19 cellular contexts compared by ENCODE assay signal in the genomic region with DNA sequence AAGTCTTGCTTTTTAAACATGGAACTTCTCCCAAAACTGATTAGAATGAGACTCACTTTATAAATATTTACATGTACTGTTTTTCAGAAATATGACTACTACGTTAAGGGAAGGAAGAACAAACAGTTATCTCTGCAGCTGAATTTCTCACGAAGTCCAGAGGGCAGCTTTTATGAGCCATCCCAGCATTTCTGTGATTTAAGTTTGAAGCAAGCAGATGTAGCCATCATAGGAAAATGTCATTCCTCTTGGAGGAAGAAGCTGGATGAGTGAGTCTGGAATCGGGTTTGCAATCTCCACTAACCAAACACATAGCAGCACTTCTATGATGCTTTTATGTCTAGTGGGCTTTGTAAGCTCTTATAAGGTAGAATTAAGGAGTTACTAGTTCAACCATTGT. TPM values are rescaled to one million over a fixed set of nuclear protein-coding genes. Genes with fewer than 3 reads are reported as not detected.
DNase-seq lines count a peak whose midpoint lies in the region; ATAC-seq, FAIRE-seq and TF ChIP-seq lines count a peak whose summit lies in the region.
"Had no signal": no experiment of that assay in that cellular context is flagged by ENCODE, and none has a peak within 500 bp of the region (broad histone marks: within the 10 kb centered on the region; RNA-seq: fewer than 3 reads in every experiment).

No MANE protein-coding gene starts in this region.

- H3K79me2 ChIP-seq in OCI-LY7 (ENCODE audit: insufficient read depth, low read depth, low read length), result no peaks in the 10 kb centered on the region

- H2AFZ ChIP-seq in OCI-LY7 (ENCODE audit: low read length), result no peak overlapping the region

- intact Hi-C loops in OCI-LY7 (cut with micrococcal nuclease; ENCODE audit: unreplicated experiment), result loop anchor here (5.0 kb wide), 1 partner anchor 476 kb away; no protein-coding TSS in a partner anchor

- H3K4me3 ChIP-seq in foreskin fibroblast (ENCODE audit: low read depth in 1 of 2, low read length in 2 of 2) (no peak overlapping the region), OCI-LY7 (ENCODE audit: low read depth, low read length, poor library complexity, severe bottlenecking) (no peak overlapping the region)
- H3K4me3 ChIP-seq: BLaER1 treated with 17β-estradiol and CSF1 and Interleukin-3, amounts not matched to agents 10 nM and 100 nM; GM12878; HAP-1 had no signal

- BruUV-seq in OCI-LY7 (replicated peaks; lab: Mats Ljungman, UMichigan), result no TSS peak

- no peak overlapping the region for H3K27ac ChIP-seq in OCI-LY7 (ENCODE audit: low read depth, low read length, poor library complexity, severe bottlenecking)
- H3K27ac ChIP-seq: BLaER1 treated with 17β-estradiol and CSF1 and Interleukin-3, amounts not matched to agents 10 nM and 100 nM had no signal

- H3K4me1 ChIP-seq in OCI-LY7 (ENCODE audit: insufficient read depth, low read length, poor library complexity, severe bottlenecking), result no peaks in the 10 kb centered on the region
- H3K4me1 ChIP-seq: BLaER1 treated with 17β-estradiol and CSF1 and Interleukin-3, amounts not matched to agents 10 nM and 100 nM; HAP-1 had no signal

- FAIRE-seq in endometrium (lab: Jason Lieb, UNC), result peak; percentile 92
- FAIRE-seq: A204.1, GM12878, H1 had no signal

- no peaks in the 10 kb centered on the region for H3K9me3 ChIP-seq in OCI-LY7 (ENCODE audit: low read length)
- H3K9me3 ChIP-seq: BLaER1 treated with 17β-estradiol and CSF1 and Interleukin-3, amounts not matched to agents 10 nM and 100 nM; HAP-1 had no signal

- ATAC-seq in HG03460 (IDR thresholded peaks at IDR 0.05; ENCODE audit: unreplicated experiment), result no peak
- no peak for ATAC-seq in GM18498 (IDR thresholded peaks at IDR 0.05; ENCODE audit: unreplicated experiment)
- ATAC-seq: GM12878 had no signal

- POLR2A ChIA-PET in OCI-LY7 (lab: Charles Lee), result interaction anchor here (0.7 kb wide), 1 partner anchor 462 kb away, joined by 3 read pairs; no protein-coding TSS in a partner anchor

- CTCF ChIA-PET in OCI-LY7 (lab: Charles Lee; ENCODE audit: unreplicated experiment), result no interaction called here

- H3K9me2 ChIP-seq in OCI-LY7 (ENCODE audit: insufficient read depth, low read length), result no peaks in the 10 kb centered on the region

- H4K20me1 ChIP-seq in OCI-LY7 (ENCODE audit: insufficient read depth, low read length), result no peaks in the 10 kb centered on the region
- H4K20me1 ChIP-seq: BLaER1 treated with 17β-estradiol and CSF1 and Interleukin-3, amounts not matched to agents 10 nM and 100 nM had no signal

- H3K4me2 ChIP-seq in OCI-LY7 (ENCODE audit: low read length), result no peak overlapping the region
- H3K4me2 ChIP-seq: BLaER1 treated with 17β-estradiol and CSF1 and Interleukin-3, amounts not matched to agents 10 nM and 100 nM had no signal

- no peak for TF ChIP-seq CTCF in foreskin fibroblast (IDR thresholded peaks at IDR 0.05; ENCODE audit: low read depth, low read length)
- no peak for TF ChIP-seq CTCF in OCI-LY7 (conservative IDR thresholded peaks at IDR 0.05; ENCODE audit: low read length)

- DNase-seq in EH (ENCODE audit: low read depth), result peak; percentile 79
- peak; percentile 28 to 65 for DNase-seq in foreskin fibroblast
- DNase-seq in OCI-LY7 (ENCODE audit: low spot score), result no peak
- no peak for DNase-seq in foreskin melanocyte
- DNase-seq: AML-193; CD4-positive, CD25-positive, alpha-beta regulatory T cell; DMS 273 treated with DMSO at 0.1 percent for 48 hours; KG1 had no signal

- H3K36me3 ChIP-seq in OCI-LY7 (ENCODE audit: insufficient read depth, low read length), result no peaks in the 10 kb centered on the region
- H3K36me3 ChIP-seq: BLaER1 treated with 17β-estradiol and CSF1 and Interleukin-3, amounts not matched to agents 10 nM and 100 nM; HAP-1 had no signal

RNA-seq across cellular contexts. Expression of gene SCN11A, which starts 53.7 kb away (rescaled TPM):
- 0.25 TPM in 1 of 2 replicates, not detected in the other for total RNA-seq in OCI-LY7 (2014; rRNA removed; shearing (Covaris generic))
- total RNA-seq in OCI-LY7 (2022), result 0.13 and 0.22 TPM in 2 replicates
- total RNA-seq: CD4-positive, CD25-positive, alpha-beta regulatory T cell; Daoy; G401; HT-29 had no signal

RNA-seq across cellular contexts. Expression of gene WDR48, which starts 53.7 kb away (rescaled TPM):
- 12.3 and 15.7 TPM in 2 replicates for total RNA-seq in OCI-LY7 (2014; rRNA removed; shearing (Covaris generic))
- total RNA-seq in OCI-LY7 (2022), result 38.4 and 41.6 TPM in 2 replicates

Comparison
In these comparisons a context has a peak if more than half of its experiments do, and no peak if none do; other contexts are left out.
1. DNase-seq: peak in EH (single experiment) and foreskin fibroblast (2 of 2); none in OCI-LY7 (single experiment) and foreskin melanocyte (single experiment).